14 cellular contexts compared by ENCODE assay signal in genomic region chr22:17371446-17371845, GRCh38. TPM values are rescaled to one million over a fixed set of nuclear protein-coding genes. Genes with fewer than 3 reads are reported as not detected.
DNase-seq lines count a peak whose midpoint lies in the region; ATAC-seq and TF ChIP-seq lines count a peak whose summit lies in the region.
"Had no signal": no experiment of that assay in that cellular context is flagged by ENCODE, and none has a peak within 500 bp of the region (broad histone marks: within the 10 kb centered on the region; RNA-seq: fewer than 3 reads in every experiment).

No MANE protein-coding gene starts in this region.

- no peak for TF ChIP-seq CTCF in DOHH2 (IDR thresholded peaks at IDR 0.05; ENCODE audit: low read depth, low read length, poor library complexity, severe bottlenecking)
- TF ChIP-seq CTCF in hepatocyte (IDR thresholded peaks at IDR 0.05; ENCODE audit: poor library complexity) = no peak
- no peak for TF ChIP-seq CTCF in neural progenitor cell (IDR thresholded peaks at IDR 0.05)
- no peak for TF ChIP-seq CTCF in mammary epithelial cell (conservative IDR thresholded peaks at IDR 0.05 in 1 of 2, IDR thresholded peaks at IDR 0.05 in 1 of 2; ENCODE audit: extremely low read depth in 1 of 2, insufficient read depth in 1 of 2, low read depth in 1 of 2, low read length in 2 of 2)

- H2AFZ ChIP-seq in hepatocyte (peak overlapping the region; percentile 84), neural progenitor cell (replicated peaks) (no peak overlapping the region), mammary epithelial cell (ENCODE audit: low read depth, low read length) (no peak overlapping the region)

- no peaks in the 10 kb centered on the region for H4K20me1 ChIP-seq in DOHH2 (ENCODE audit: control insufficient read depth, insufficient read depth, low read depth, low read length)
- H4K20me1 ChIP-seq in hepatocyte (ENCODE audit: insufficient read depth, poor library complexity, severe bottlenecking) = no peaks in the 10 kb centered on the region
- H4K20me1 ChIP-seq in neural progenitor cell (ENCODE audit: low read depth) = peaks cover 61% of the 10 kb centered on the region
- H4K20me1 ChIP-seq in mammary epithelial cell (ENCODE audit: insufficient read depth, low read length) = no peaks in the 10 kb centered on the region

- 1% methylated on average over 4 of the region's 5 CpGs for WGBS in HUES64
- WGBS in hepatocyte (ENCODE audit: low lambda C conversion rate, missing lambda C conversion rate) = 27% methylated on average over 5 of the region's 5 CpGs
- WGBS in mammary epithelial cell (ENCODE audit: low coverage, missing lambda C conversion rate) = 79% methylated on average over 5 of the region's 5 CpGs

- H3K27me3 ChIP-seq in DOHH2 (ENCODE audit: control insufficient read depth, low read length) (no peaks in the 10 kb centered on the region), HUES64 (ENCODE audit: insufficient read depth, low read length) (no peaks in the 10 kb centered on the region), hepatocyte (peaks cover 3% of the 10 kb centered on the region), neural progenitor cell (no peaks in the 10 kb centered on the region), mammary epithelial cell (ENCODE audit: insufficient read depth, low read length) (peaks cover 24% of the 10 kb centered on the region)

- in situ Hi-C loops in mammary epithelial cell (cut with MboI; ENCODE audit: low sequenced_read_pairs in 2 of 2) = no loop called here

- no peaks in the 10 kb centered on the region for H3K36me3 Mint-ChIP-seq in neural progenitor cell

- no peaks in the 10 kb centered on the region for H3K36me3 ChIP-seq in DOHH2 (ENCODE audit: control insufficient read depth, low read length)
- H3K36me3 ChIP-seq in HUES64 (ENCODE audit: insufficient read depth, low read length) = peaks cover 3% of the 10 kb centered on the region; the same call in 1 of the 2 replicates
- no peaks in the 10 kb centered on the region for H3K36me3 ChIP-seq in hepatocyte (replicated peaks; ENCODE audit: insufficient read depth, low read depth)
- H3K36me3 ChIP-seq in neural progenitor cell = no peaks in the 10 kb centered on the region
- H3K36me3 ChIP-seq in mammary epithelial cell (ENCODE audit: insufficient read depth, low read length) = no peaks in the 10 kb centered on the region

- peak overlapping the region; percentile 78 for H3K4me3 ChIP-seq in DOHH2 (ENCODE audit: low read length)
- H3K4me3 ChIP-seq in HUES64 (ENCODE audit: low read length) = peak overlapping the region; percentile 89
- H3K4me3 ChIP-seq in hepatocyte = peak overlapping the region; percentile 78
- peak overlapping the region; percentile 100 for H3K4me3 ChIP-seq in neural progenitor cell
- H3K4me3 ChIP-seq in mammary epithelial cell (replicated peaks in 1 of 3; ENCODE audit: insufficient read depth in 1 of 3, low read depth in 2 of 3, low read length in 3 of 3) = no peak overlapping the region

- H3K27ac Mint-ChIP-seq in neural progenitor cell = no peak overlapping the region
- no peak overlapping the region for H3K27ac Mint-ChIP-seq in stimulated activated naive CD8-positive, alpha-beta T cell treated with anti-CD3 and anti-CD28 coated beads, Interleukin-15, amount 100 ng/mL, for 72 hours
- H3K27ac Mint-ChIP-seq: activated B cell treated with CpG ODN at 0.5 μM for 24 hours had no signal

- no peak for ATAC-seq in stimulated activated naive CD8-positive, alpha-beta T cell treated with anti-CD3 and anti-CD28 coated beads, Interleukin-15, amount 100 ng/mL, for 72 hours

- intact Hi-C loops in mammary epithelial cell (cut with micrococcal nuclease) = no loop called here

- dilution Hi-C loops in mammary epithelial cell (cut with HindIII; ENCODE audit: low sequenced_read_pairs) = no loop called here

- H3F3A ChIP-seq in DOHH2 (ENCODE audit: control insufficient read depth, insufficient read depth) = 0 out of 2 replicates have a peak, but pooled peaks cover 3% of the 10 kb centered on the region
- H3F3A ChIP-seq in neural progenitor cell (ENCODE audit: low read depth) = peaks cover 65% of the 10 kb centered on the region

- H3K4me3 Mint-ChIP-seq in neural progenitor cell = peak overlapping the region; percentile 92
- no peak overlapping the region for H3K4me3 Mint-ChIP-seq in stimulated activated naive CD8-positive, alpha-beta T cell treated with anti-CD3 and anti-CD28 coated beads, Interleukin-15, amount 100 ng/mL, for 72 hours

- H3K79me2 ChIP-seq in DOHH2 (ENCODE audit: control insufficient read depth, low read length) = peaks cover 78% of the 10 kb centered on the region
- H3K79me2 ChIP-seq in hepatocyte = peaks cover 60% of the 10 kb centered on the region
- H3K79me2 ChIP-seq in neural progenitor cell (ENCODE audit: low read depth) = peaks cover 87% of the 10 kb centered on the region
- H3K79me2 ChIP-seq in mammary epithelial cell (ENCODE audit: insufficient read depth, low read length) = no peaks in the 10 kb centered on the region

- H3K4me1 Mint-ChIP-seq in neural progenitor cell = peaks cover 51% of the 10 kb centered on the region
- peaks cover 30% of the 10 kb centered on the region for H3K4me1 Mint-ChIP-seq in stimulated activated naive CD8-positive, alpha-beta T cell treated with anti-CD3 and anti-CD28 coated beads, Interleukin-15, amount 100 ng/mL, for 72 hours

- no TSS peak for BruUV-seq in mammary epithelial cell (replicated peaks; lab: Mats Ljungman, UMichigan)

- H3K4me1 ChIP-seq in DOHH2 (ENCODE audit: control insufficient read depth, low read length) = peaks cover 39% of the 10 kb centered on the region
- H3K4me1 ChIP-seq in HUES64 (ENCODE audit: insufficient read depth, low read length) = peaks cover 52% of the 10 kb centered on the region
- H3K4me1 ChIP-seq in hepatocyte (ENCODE audit: insufficient read depth) = no peaks in the 10 kb centered on the region
- H3K4me1 ChIP-seq in neural progenitor cell = peaks cover 57% of the 10 kb centered on the region
- no peaks in the 10 kb centered on the region for H3K4me1 ChIP-seq in mammary epithelial cell (ENCODE audit: insufficient read depth, low read length)

- H3K27ac ChIP-seq in DOHH2 (ENCODE audit: low read depth, low read length) (no peak overlapping the region), HUES64 (ENCODE audit: low read depth, low read length) (peak overlapping the region; percentile 88; the same call in 1 of the 2 replicates), hepatocyte (no peak overlapping the region), neural progenitor cell (peak overlapping the region; percentile 96), mammary epithelial cell (ENCODE audit: insufficient read depth, low read depth, low read length) (no peak overlapping the region)

- CTCF ChIA-PET in mammary epithelial cell (lab: Charles Lee; ENCODE audit: low non-redundant PET) = no interaction called here

- DNase-seq in hepatocyte (ENCODE audit: low spot score) = no peak
- no peak for DNase-seq in neural progenitor cell (ENCODE audit: low spot score)
- DNase-seq in amygdala (lab: John Stamatoyannopoulos, UW) = no peak
- no peak for DNase-seq in mammary epithelial cell
- DNase-seq in stimulated activated naive CD8-positive, alpha-beta T cell treated with anti-CD3 and anti-CD28 coated beads, Interleukin-15, amount 100 ng/mL, for 72 hours = no peak
- DNase-seq: activated B cell treated with CpG ODN at 0.5 μM for 24 hours; activated CD8-positive, alpha-beta memory T cell treated with anti-CD3 and anti-CD28 coated beads, Interleukin-2, amount 50 U/mL, for 48 hours; amniotic stem cell; effector CD4-positive, alpha-beta T cell; KG1; NCI-H187 treated with DMSO at 0.1 percent for 48 hours; SK-N-SH had no signal

- H3K9me3 ChIP-seq in DOHH2 (ENCODE audit: control insufficient read depth, insufficient read depth, low read length) (no peaks in the 10 kb centered on the region), HUES64 (ENCODE audit: insufficient read depth, low read depth, low read length) (no peaks in the 10 kb centered on the region), hepatocyte (ENCODE audit: low read depth) (no peaks in the 10 kb centered on the region), neural progenitor cell (ENCODE audit: low read depth) (no peaks in the 10 kb centered on the region), mammary epithelial cell (replicated peaks; ENCODE audit: insufficient read depth, low read length) (no peaks in the 10 kb centered on the region)
- H3K9me3 ChIP-seq: SK-N-SH had no signal

- no peaks in the 10 kb centered on the region for H3K9me2 ChIP-seq in DOHH2 (replicated peaks; ENCODE audit: control insufficient read depth, low read length)
- no peaks in the 10 kb centered on the region for H3K9me2 ChIP-seq in hepatocyte (replicated peaks; ENCODE audit: insufficient read depth)
- H3K9me2 ChIP-seq: SK-N-SH had no signal

- H3K4me2 ChIP-seq in DOHH2 (ENCODE audit: low read length) (peak overlapping the region; percentile 74), hepatocyte (peak overlapping the region; percentile 90), neural progenitor cell (peak overlapping the region; percentile 86), mammary epithelial cell (ENCODE audit: insufficient read depth, low read depth, low read length) (no peak overlapping the region)
- H3K4me2 ChIP-seq: SK-N-SH had no signal

- H3K9ac ChIP-seq in HUES64 (ENCODE audit: low read depth, low read length) (peak overlapping the region; percentile 93), neural progenitor cell (peak overlapping the region; percentile 92), mammary epithelial cell (ENCODE audit: insufficient read depth, low read length) (no peak overlapping the region)
- H3K9ac ChIP-seq: SK-N-SH had no signal

- no peaks in the 10 kb centered on the region for H3K9me3 Mint-ChIP-seq in neural progenitor cell
- no peaks in the 10 kb centered on the region for H3K9me3 Mint-ChIP-seq in stimulated activated naive CD8-positive, alpha-beta T cell treated with anti-CD3 and anti-CD28 coated beads, Interleukin-15, amount 100 ng/mL, for 72 hours
- H3K9me3 Mint-ChIP-seq: activated B cell treated with CpG ODN at 0.5 μM for 24 hours had no signal

- H3K27me3 Mint-ChIP-seq in neural progenitor cell (ENCODE audit: insufficient read depth, low read depth) = peaks cover 13% of the 10 kb centered on the region
- peaks cover 48% of the 10 kb centered on the region for H3K27me3 Mint-ChIP-seq in stimulated activated naive CD8-positive, alpha-beta T cell treated with anti-CD3 and anti-CD28 coated beads, Interleukin-15, amount 100 ng/mL, for 72 hours

RNA-seq across cellular contexts. Expression of gene CECR2, which starts 2.2 kb away (rescaled TPM):
- 38.0 TPM for polyA plus RNA-seq in HUES64 (2013, experiment 1 of 2)
- 38.7 TPM for polyA plus RNA-seq in HUES64 (2013, experiment 2 of 2)
- 3.3 and 3.6 TPM in 2 replicates for total RNA-seq in hepatocyte
- 1.2 and 2.2 TPM in 2 replicates for polyA plus RNA-seq in hepatocyte
- total RNA-seq in neural progenitor cell (ENCODE audit: low replicate concordance) = 67.8 and 72.8 TPM in 2 replicates
- total RNA-seq in mammary epithelial cell = under 1 TPM in 1 of 2 donors, not detected in 1; 0.50 TPM
- polyA plus RNA-seq in mammary epithelial cell = under 0.01 TPM
- not detected for polyA minus RNA-seq in mammary epithelial cell
- polyA plus RNA-seq: SK-N-SH had no signal

Comparison
In these comparisons a context has a peak if more than half of its experiments do, and no peak if none do; other contexts are left out.
1. H3K27ac ChIP-seq: peak in HUES64 (single experiment) and neural progenitor cell (single experiment); none in DOHH2 (single experiment), hepatocyte (single experiment) and mammary epithelial cell (single experiment).
2. H3K4me3 ChIP-seq: peak in DOHH2 (single experiment), HUES64 (single experiment), hepatocyte (single experiment) and neural progenitor cell (single experiment); none in mammary epithelial cell (0 of 3).
3. RNA of gene CECR2, which starts 2.2 kb away (total RNA-seq): 67.8 to 72.8 TPM in neural progenitor cell; 3.3 to 3.6 TPM in hepatocyte and 0.50 TPM in mammary epithelial cell; every median in the first group is over 10 times any median in the second.